8 cellular contexts compared by ENCODE assay signal in the genomic region with DNA sequence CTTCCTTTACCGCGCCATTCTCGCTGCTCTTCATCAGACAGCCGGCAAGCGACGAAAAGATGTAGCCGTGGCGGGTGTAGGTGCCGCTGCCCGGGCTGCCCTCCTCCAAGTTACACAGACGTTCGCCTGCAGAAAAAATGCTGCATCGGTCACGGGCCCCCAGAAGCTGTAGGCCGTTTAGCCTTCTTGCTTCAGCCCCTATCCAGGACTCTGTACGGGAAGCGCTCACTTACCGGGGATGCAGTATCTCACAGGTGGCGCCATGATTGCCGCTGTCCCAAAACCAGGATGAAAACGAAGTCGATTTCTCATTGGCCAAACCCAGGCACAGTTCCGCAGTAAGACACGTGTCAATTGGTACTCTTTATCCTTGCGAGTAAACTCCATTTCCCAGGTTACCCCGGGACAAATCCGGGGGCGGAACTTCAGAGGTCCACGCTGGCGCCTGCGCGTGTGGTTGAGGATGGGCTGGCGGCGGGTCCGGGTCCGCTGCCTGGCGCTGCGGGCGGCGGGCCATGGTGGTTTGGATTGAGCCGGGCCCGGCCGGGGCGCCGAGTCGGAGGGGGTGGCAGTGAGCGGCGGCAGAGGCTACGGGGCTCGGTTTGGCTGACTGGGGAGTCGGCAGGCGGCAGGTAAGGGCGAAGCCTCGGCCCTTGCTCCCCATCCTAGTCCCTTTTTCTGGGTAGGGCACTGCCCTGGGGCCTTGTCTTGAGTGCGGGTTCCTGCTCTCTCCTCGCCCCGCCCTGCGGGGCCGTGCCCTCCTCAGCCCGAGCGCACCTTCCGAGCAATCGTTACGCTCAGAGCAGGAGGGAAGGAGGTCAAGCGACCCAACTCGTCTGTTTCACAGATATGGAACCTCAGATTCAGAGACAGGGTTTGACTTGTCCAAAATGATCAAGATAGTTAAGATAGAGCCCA. TPM values are rescaled to one million over a fixed set of nuclear protein-coding genes. Genes with fewer than 3 reads are reported as not detected.
A peak's percentile ranks its signal among the peaks of the same experiment; 100 is the strongest.
DNase-seq lines count a peak whose midpoint lies in the region; ATAC-seq and TF ChIP-seq lines count a peak whose summit lies in the region.

A gene with protein sequence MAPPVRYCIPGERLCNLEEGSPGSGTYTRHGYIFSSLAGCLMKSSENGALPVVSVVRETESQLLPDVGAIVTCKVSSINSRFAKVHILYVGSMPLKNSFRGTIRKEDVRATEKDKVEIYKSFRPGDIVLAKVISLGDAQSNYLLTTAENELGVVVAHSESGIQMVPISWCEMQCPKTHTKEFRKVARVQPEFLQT (minus strand): TSS at position 285 of the 918 bp plus-strand sequence. CDS start 21 bp downstream, at position 264.
A gene (plus strand): TSS at position 454 of the 918 bp plus-strand sequence. CDS start 5,501 bp downstream, outside the sequence.

- 0 to 1% methylated on average over 61 to 63 of the region's 66 CpGs for WGBS in tibial nerve, 2 donors

- ATAC-seq in HG02763 (IDR thresholded peaks at IDR 0.05; ENCODE audit: unreplicated experiment) = peak; percentile 97
- ATAC-seq in activated naive CD8-positive, alpha-beta T cell treated with anti-CD3 and anti-CD28 coated beads, Interleukin-2, amount 50 U/mL, for 24 hours = peak; percentile 94

- peaks cover 33% of the 10 kb centered on the region for H3K79me2 ChIP-seq in parathyroid adenoma

- peak within 1 kb of the TSS; percentile 98 for H3K4me3 Mint-ChIP-seq in activated naive CD8-positive, alpha-beta T cell treated with anti-CD3 and anti-CD28 coated beads, Interleukin-2, amount 50 U/mL, for 24 hours

- peak within 1 kb of the TSS; percentile 77 for H3K4me2 ChIP-seq in parathyroid adenoma (ENCODE audit: low read length)

- TF ChIP-seq CTCF in GM12872 (IDR thresholded peaks at IDR 0.05; ENCODE audit: insufficient read depth, low read depth, low read length) = 0 out of 3 replicates have a peak, but pooled peaks have one; percentile 11
- TF ChIP-seq CTCF in cardiac muscle cell (IDR thresholded peaks at IDR 0.05; ENCODE audit: low read depth, low read length) = no peak
- TF ChIP-seq CTCF in parathyroid adenoma (IDR thresholded peaks at IDR 0.05) = no peak
- peak in 2 of 5 experiments; percentile 17 to 33 for TF ChIP-seq CTCF in tibial nerve (IDR thresholded peaks at IDR 0.05)

- H3K4me3 ChIP-seq in cardiac muscle cell (peak within 1 kb of the TSS; percentile 57), parathyroid adenoma (ENCODE audit: low read depth, low read length) (peak within 1 kb of the TSS; percentile 75), tibial nerve (peak within 1 kb of the TSS; percentile 83 to 94 (median 90))

- H3K9ac ChIP-seq in parathyroid adenoma = peak within 1 kb of the TSS; percentile 22

- peaks cover 49% of the 10 kb centered on the region for H3K4me1 Mint-ChIP-seq in activated naive CD8-positive, alpha-beta T cell treated with anti-CD3 and anti-CD28 coated beads, Interleukin-2, amount 50 U/mL, for 24 hours

- no peaks in the 10 kb centered on the region for H3K9me3 ChIP-seq in cardiac muscle cell (ENCODE audit: low read depth)
- H3K9me3 ChIP-seq in parathyroid adenoma (ENCODE audit: control insufficient read depth, low read length) = no peaks in the 10 kb centered on the region
- no peaks in the 10 kb centered on the region for H3K9me3 ChIP-seq in tibial nerve

- no peaks in the 10 kb centered on the region for H3K27me3 Mint-ChIP-seq in activated naive CD8-positive, alpha-beta T cell treated with anti-CD3 and anti-CD28 coated beads, Interleukin-2, amount 50 U/mL, for 24 hours

- H3K27ac Mint-ChIP-seq in activated naive CD8-positive, alpha-beta T cell treated with anti-CD3 and anti-CD28 coated beads, Interleukin-2, amount 50 U/mL, for 24 hours = peak within 1 kb of the TSS; percentile 93

- no peaks in the 10 kb centered on the region for H3K9me3 Mint-ChIP-seq in activated naive CD8-positive, alpha-beta T cell treated with anti-CD3 and anti-CD28 coated beads, Interleukin-2, amount 50 U/mL, for 24 hours

- TF ChIP-seq POLR2A in tibial nerve (IDR thresholded peaks at IDR 0.05) = peak; percentile 19 to 67

- peak within 1 kb of the TSS; percentile 82 for H2AFZ ChIP-seq in parathyroid adenoma

- TF ChIP-seq EP300 in tibial nerve (IDR thresholded peaks at IDR 0.05) = peak; percentile 74 to 81

- H3K27me3 ChIP-seq in cardiac muscle cell = no peaks in the 10 kb centered on the region
- no peaks in the 10 kb centered on the region for H3K27me3 ChIP-seq in parathyroid adenoma (ENCODE audit: control insufficient read depth, insufficient read depth, low read length)
- no peaks in the 10 kb centered on the region for H3K27me3 ChIP-seq in tibial nerve

- H3K27ac ChIP-seq in cardiac muscle cell (peak within 1 kb of the TSS; percentile 32), parathyroid adenoma (peak within 1 kb of the TSS; percentile 68), tibial nerve (peak within 1 kb of the TSS; percentile 55 to 76 (median 72))

- H3K4me1 ChIP-seq in cardiac muscle cell (ENCODE audit: low read depth) (peaks cover 8% of the 10 kb centered on the region), parathyroid adenoma (peaks cover 4% of the 10 kb centered on the region), tibial nerve (peaks cover 0 to 58% (median 21%) of the 10 kb centered on the region in 4 donors)

- H3K36me3 Mint-ChIP-seq in activated naive CD8-positive, alpha-beta T cell treated with anti-CD3 and anti-CD28 coated beads, Interleukin-2, amount 50 U/mL, for 24 hours (ENCODE audit: low read depth) = peaks cover 31% of the 10 kb centered on the region

- H3K36me3 ChIP-seq in cardiac muscle cell (peaks cover 4% of the 10 kb centered on the region), parathyroid adenoma (ENCODE audit: control insufficient read depth, insufficient read depth, low read length) (no peaks in the 10 kb centered on the region), tibial nerve (peaks cover 0 to 12% (median 0%) of the 10 kb centered on the region in 3 donors)

- DNase-seq in NCI-H1417 treated with DMSO at 0.1 percent for 48 hours (lab: John Stamatoyannopoulos, UW) (peak; percentile 57), SW480 (ENCODE audit: low spot score) (peak; percentile 96), cardiac muscle cell (ENCODE audit: low read depth in 1 of 2, low spot score in 1 of 2) (peak; percentile 96 to 97), tibial nerve (ENCODE audit: low spot score in 2 of 2) (peak; percentile 79 to 90)
- peak; percentile 90 for DNase-seq in activated naive CD8-positive, alpha-beta T cell treated with anti-CD3 and anti-CD28 coated beads, Interleukin-2, amount 50 U/mL, for 24 hours

RNA-seq across cellular contexts. Expression of the first gene that starts in this region (rescaled TPM):
- total RNA-seq in cardiac muscle cell (33.6 and 38.3 TPM in 2 replicates), tibial nerve (10 to 100 TPM; 21.6 to 40.8 (median 33.4) TPM)
- 56.5 and 75.0 TPM in 2 replicates for polyA plus RNA-seq in cardiac muscle cell

RNA-seq across cellular contexts. Expression of the second gene that starts in this region (rescaled TPM):
- 30.8 and 43.2 TPM in 2 replicates for total RNA-seq in cardiac muscle cell
- 58.4 and 85.5 TPM in 2 replicates for polyA plus RNA-seq in cardiac muscle cell
- total RNA-seq in tibial nerve = 10 to 100 TPM; 26.4 to 50.4 (median 36.0) TPM

Comparison
In these comparisons a context has a peak if more than half of its experiments do, and no peak if none do; other contexts are left out.
1. Peak in every context shown above with its lines: DNase-seq, ATAC-seq, H3K4me3 ChIP-seq and H3K27ac ChIP-seq.